ENCODE assay signal across 23 cellular contexts in the genomic region with DNA sequence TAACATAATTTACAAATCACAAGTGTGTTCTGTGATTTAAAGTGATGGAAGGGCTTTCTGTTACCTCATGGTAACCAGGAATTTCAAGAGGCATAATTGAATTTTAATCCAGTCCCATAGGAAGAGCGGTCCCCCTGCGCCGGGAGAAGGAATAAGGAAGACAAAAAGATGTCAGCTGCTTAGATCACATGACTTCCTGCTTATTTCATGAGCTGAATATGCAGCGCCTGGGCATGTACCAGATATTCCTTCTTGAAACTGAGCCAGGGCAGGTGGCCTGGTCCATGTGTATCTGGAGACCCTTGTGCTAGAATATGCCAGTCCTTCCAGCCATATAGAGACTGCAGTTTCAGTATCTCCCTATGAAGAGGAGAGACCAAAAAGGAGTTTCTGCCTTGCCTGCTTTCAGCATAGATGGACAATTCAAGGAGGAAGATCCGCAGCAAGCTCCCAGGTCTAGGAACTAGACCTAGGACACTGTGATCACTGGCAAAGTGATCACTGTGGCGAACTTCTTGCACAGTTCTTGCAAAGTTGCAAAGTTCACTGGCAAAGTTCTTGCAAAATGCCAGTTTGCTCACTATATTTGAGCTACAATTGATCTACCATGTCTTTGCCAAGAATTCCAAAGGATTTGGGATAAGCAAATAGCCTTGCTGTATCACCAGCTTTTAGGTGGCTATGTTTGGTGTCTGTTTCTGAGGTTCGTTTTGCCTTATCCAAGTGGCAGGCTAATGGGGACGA.
"Had no signal": no experiment of that assay in that cellular context is flagged by ENCODE, and none has a peak within 500 bp of the region (broad histone marks: within the 10 kb centered on the region; RNA-seq: fewer than 3 reads in every experiment).

No MANE protein-coding gene starts in this region.

- H3K4me3 ChIP-seq: heart right ventricle, thyroid gland had no signal

- H3K4me3 Mint-ChIP-seq: activated naive CD8-positive, alpha-beta T cell treated with anti-CD3 and anti-CD28 coated beads, Interleukin-2, amount 10 ng/mL, durations not matched to agents 7 days and 5 days; activated T-cell treated with anti-CD3 and anti-CD28 coated beads, Interleukin-2, amount 50 U/mL, for 4 hours; nephron progenitor cell; T-helper 2 cell treated with Interferon-gamma antibody and Interleukin-4, amounts not matched to agents 5 μg/mL and 100 μg/mL, for 36 hours had no signal

- H3K27ac ChIP-seq: WERI-Rb-1 had no signal

- H3K36me3 ChIP-seq: heart right ventricle, thyroid gland, WERI-Rb-1 had no signal

- DNase-seq: activated CD4-positive, alpha-beta T cell treated with anti-CD3 and anti-CD28 coated beads, Interleukin-2, amount 50 U/mL, for 4 hours; activated CD8-positive, alpha-beta memory T cell treated with anti-CD3 and anti-CD28 coated beads, Interleukin-2, amount 50 U/mL, for 48 hours; activated naive CD4-positive, alpha-beta T cell treated with Interleukin-2 at 50 U/mL for 16 hours; activated naive CD8-positive, alpha-beta T cell treated with anti-CD3 and anti-CD28 coated beads, Interleukin-2, amount 10 ng/mL, durations not matched to agents 7 days and 5 days; activated T-cell treated with anti-CD3 and anti-CD28 coated beads, Interleukin-2, amount 50 U/mL, for 4 hours; amygdala; effector CD4-positive, alpha-beta T cell; foreskin fibroblast; heart right ventricle; midbrain; nephron progenitor cell; retina; stimulated activated CD4-positive, alpha-beta T cell treated with anti-CD3 and anti-CD28 coated beads, Interleukin-4, amount 100 ng/mL, for 24 hours; stimulated activated naive CD8-positive, alpha-beta T cell treated with anti-CD3 and anti-CD28 coated beads, Interleukin-15, Interleukin-2, amounts not matched to agents 100 U/mL and 50 U/mL, for 24 hours; thyroid gland; WERI-Rb-1 had no signal

- H3K27me3 ChIP-seq: thyroid gland had no signal

- H3K9me3 Mint-ChIP-seq: activated naive CD8-positive, alpha-beta T cell treated with anti-CD3 and anti-CD28 coated beads, Interleukin-2, amount 10 ng/mL, durations not matched to agents 7 days and 5 days; activated T-cell treated with anti-CD3 and anti-CD28 coated beads, Interleukin-2, amount 50 U/mL, for 4 hours; activated T-helper 2 cell treated with anti-CD3 and anti-CD28 coated beads, Interferon-gamma antibody, Interleukin-2, Interleukin-4, amounts not matched to agents 10 μg/mL and 5 μg/mL and 100 μg/mL, durations not matched to agents 14 hours and 24 hours and 36 hours; nephron progenitor cell; T-helper 2 cell treated with Interferon-gamma antibody and Interleukin-4, amounts not matched to agents 5 μg/mL and 100 μg/mL, for 36 hours had no signal

- H3K36me3 Mint-ChIP-seq: activated naive CD8-positive, alpha-beta T cell treated with anti-CD3 and anti-CD28 coated beads, Interleukin-2, amount 10 ng/mL, durations not matched to agents 7 days and 5 days had no signal

- ATAC-seq: activated T-cell treated with anti-CD3 and anti-CD28 coated beads, Interleukin-2, amount 50 U/mL, for 4 hours; heart right ventricle; SK-N-SH treated with all-trans-retinoic acid at 6 μM for 48 hours; stimulated activated naive CD8-positive, alpha-beta T cell treated with anti-CD3 and anti-CD28 coated beads, Interleukin-15, Interleukin-2, amounts not matched to agents 100 U/mL and 50 U/mL, for 24 hours had no signal

- FAIRE-seq: endometrium, keratinocyte, TTC549 had no signal

- H3K9me3 ChIP-seq: heart right ventricle, thyroid gland had no signal

- H3K27ac Mint-ChIP-seq: activated naive CD8-positive, alpha-beta T cell treated with anti-CD3 and anti-CD28 coated beads, Interleukin-2, amount 10 ng/mL, durations not matched to agents 7 days and 5 days; activated T-helper 2 cell treated with anti-CD3 and anti-CD28 coated beads, Interferon-gamma antibody, Interleukin-2, Interleukin-4, amounts not matched to agents 10 μg/mL and 5 μg/mL and 100 μg/mL, durations not matched to agents 14 hours and 24 hours and 36 hours; nephron progenitor cell; progenitor cell of endocrine pancreas; T-helper 2 cell treated with Interferon-gamma antibody and Interleukin-4, amounts not matched to agents 5 μg/mL and 100 μg/mL, for 36 hours had no signal
